In the genomic region with DNA sequence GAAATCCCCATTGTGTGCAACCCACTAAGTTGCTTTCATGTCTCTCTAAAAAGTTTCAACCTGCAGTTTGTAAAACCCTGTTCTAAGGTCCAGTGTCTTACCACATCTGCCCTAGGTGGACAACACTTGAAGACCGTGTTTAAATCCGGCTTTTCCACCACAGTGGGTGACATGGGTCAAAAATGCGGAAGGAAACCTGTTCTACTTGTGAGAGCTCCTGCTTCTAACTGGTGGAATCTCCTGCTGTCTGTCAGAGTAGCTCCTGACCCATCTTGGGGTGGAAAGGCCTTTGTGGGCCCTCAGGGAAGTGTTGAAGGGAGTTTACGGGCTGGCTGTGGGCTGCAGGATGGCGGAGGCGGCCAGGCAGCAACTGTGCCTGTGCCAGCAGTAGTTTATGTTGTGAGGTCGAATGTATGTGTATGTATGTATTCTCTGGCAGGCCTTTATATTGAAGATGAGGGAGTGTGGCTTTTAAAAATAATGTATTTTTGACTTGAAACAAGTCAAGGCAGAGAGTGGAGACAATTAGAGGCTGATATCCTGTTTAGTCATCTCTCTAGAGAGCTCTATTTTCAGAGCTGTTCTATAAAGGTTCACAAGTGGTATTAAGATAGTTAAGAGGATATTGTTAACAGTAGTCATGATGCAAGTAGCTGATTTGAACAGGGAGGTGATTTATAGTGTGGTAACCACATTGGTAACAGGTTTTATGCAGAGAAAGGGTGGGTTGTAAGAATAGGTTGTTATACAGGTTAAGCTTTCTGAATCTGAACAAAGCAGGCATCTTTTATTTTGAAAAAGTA, we compare ENCODE assay signal across 8 cellular contexts.
DNase-seq lines count a peak whose midpoint lies in the region; ATAC-seq lines count a peak whose summit lies in the region.

No MANE protein-coding gene starts in this region.

- no peaks in the 10 kb centered on the region for H3K4me1 Mint-ChIP-seq in stimulated activated naive CD8-positive, alpha-beta T cell treated with anti-CD3 and anti-CD28 coated beads, Interleukin-15, amount 100 ng/mL, for 72 hours

- peaks cover 0 to 3% of the 10 kb centered on the region in 2 donors for H3K9me3 Mint-ChIP-seq in stimulated activated naive CD8-positive, alpha-beta T cell treated with anti-CD3 and anti-CD28 coated beads, Interleukin-15, amount 100 ng/mL, for 72 hours

- H3K27me3 Mint-ChIP-seq in stimulated activated naive CD8-positive, alpha-beta T cell treated with anti-CD3 and anti-CD28 coated beads, Interleukin-15, amount 100 ng/mL, for 72 hours, result no peaks in the 10 kb centered on the region

- no peak overlapping the region for H3K4me3 Mint-ChIP-seq in stimulated activated naive CD8-positive, alpha-beta T cell treated with anti-CD3 and anti-CD28 coated beads, Interleukin-15, amount 100 ng/mL, for 72 hours

- peak; percentile 99 for DNase-seq in DMS153 treated with DMSO at 0.1 percent for 48 hours (lab: John Stamatoyannopoulos, UW; ENCODE audit: unreplicated experiment)
- peak; percentile 19 for DNase-seq in T-helper 22 cell (ENCODE audit: low read depth)
- DNase-seq in fibroblast of the conjunctiva (ENCODE audit: low read depth), result peak; percentile 10
- peak; percentile 70 to 71 for DNase-seq in stimulated activated naive CD8-positive, alpha-beta T cell treated with anti-CD3 and anti-CD28 coated beads, Interleukin-15, amount 100 ng/mL, for 72 hours
- no peak for DNase-seq in hepatic stellate cell (ENCODE audit: low spot score)
- no peak for DNase-seq in NCI-H526 treated with DMSO at 0.1 percent for 48 hours (lab: John Stamatoyannopoulos, UW)

- ATAC-seq in GM19397 (IDR thresholded peaks at IDR 0.05; ENCODE audit: unreplicated experiment) (peak; percentile 59), HG03469 (IDR thresholded peaks at IDR 0.05; ENCODE audit: unreplicated experiment) (peak; percentile 84)
- ATAC-seq in stimulated activated naive CD8-positive, alpha-beta T cell treated with anti-CD3 and anti-CD28 coated beads, Interleukin-15, amount 100 ng/mL, for 72 hours, result peak; percentile 89

- H3K27ac Mint-ChIP-seq in stimulated activated naive CD8-positive, alpha-beta T cell treated with anti-CD3 and anti-CD28 coated beads, Interleukin-15, amount 100 ng/mL, for 72 hours, result peak overlapping the region in 1 of 2 donors; percentile 95

Comparison
In these comparisons a context has a peak if more than half of its experiments do, and no peak if none do; other contexts are left out.
1. DNase-seq: peak in DMS153 treated with DMSO at 0.1 percent for 48 hours (single experiment), T-helper 22 cell (single experiment), fibroblast of the conjunctiva (single experiment) and stimulated activated naive CD8-positive, alpha-beta T cell treated with anti-CD3 and anti-CD28 coated beads, Interleukin-15, amount 100 ng/mL, for 72 hours (2 of 2); none in hepatic stellate cell (single experiment) and NCI-H526 treated with DMSO at 0.1 percent for 48 hours (single experiment).
2. Peak in every context shown above with its lines, with median percentiles within 50 percentile points of each other: ATAC-seq.